Comparison of ENCODE assay signal across 16 cellular contexts in the genomic region with DNA sequence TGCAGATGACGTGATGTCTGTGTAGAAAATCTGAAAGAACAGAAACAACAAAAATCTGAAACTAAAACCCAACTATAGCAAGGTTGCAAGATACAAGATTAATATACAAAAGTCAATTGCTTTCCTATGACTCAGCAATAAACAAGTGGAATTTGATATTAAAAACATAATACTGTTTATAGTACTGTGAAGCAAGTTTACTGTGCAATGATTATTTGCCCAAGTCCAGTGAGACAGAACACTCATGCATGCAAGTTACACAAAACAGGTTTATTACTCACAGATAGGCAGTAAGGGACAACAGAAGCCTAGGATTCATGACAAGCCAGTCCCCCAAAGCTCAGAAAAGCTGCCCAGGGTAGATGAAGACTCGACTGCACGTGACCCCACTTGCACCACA.
DNase-seq lines count a peak whose midpoint lies in the region; ATAC-seq, FAIRE-seq and TF ChIP-seq lines count a peak whose summit lies in the region.
"Had no signal": no experiment of that assay in that cellular context is flagged by ENCODE, and none has a peak within 500 bp of the region (broad histone marks: within the 10 kb centered on the region; RNA-seq: fewer than 3 reads in every experiment).

No MANE protein-coding gene starts in this region.

- no peaks in the 10 kb centered on the region for H3K27me3 Mint-ChIP-seq in type B pancreatic cell

- H3K79me2 ChIP-seq in HepG2 (ENCODE audit: insufficient read depth, low read length): no peaks in the 10 kb centered on the region

- no peak for ATAC-seq in HepG2
- ATAC-seq in HG03520 (IDR thresholded peaks at IDR 0.05; ENCODE audit: unreplicated experiment): no peak

- no peak for TF ChIP-seq POLR2A in HepG2 (IDR thresholded peaks at IDR 0.05; ENCODE audit: insufficient read depth in 1 of 2, low read depth in 2 of 2, low read length in 2 of 2)

- H3K4me1 ChIP-seq in HEK293 (ENCODE audit: control insufficient read depth, insufficient read depth, low read length): no peaks in the 10 kb centered on the region
- peaks cover 24% of the 10 kb centered on the region for H3K4me1 ChIP-seq in HepG2 (ENCODE audit: insufficient read depth, low read length)
- H3K4me1 ChIP-seq: HAP-1 had no signal

- TF ChIP-seq CTCF in HEK293 (tag by site-specific recombination; IDR thresholded peaks at IDR 0.05): no peak
- TF ChIP-seq CTCF in HepG2 (CRISPR knock-in tag; IDR thresholded peaks at IDR 0.05): no peak
- no peak for TF ChIP-seq CTCF in type B pancreatic cell (conservative IDR thresholded peaks at IDR 0.05)

- peaks cover 36% of the 10 kb centered on the region for H3K4me1 Mint-ChIP-seq in type B pancreatic cell (ENCODE audit: unreplicated experiment)

- peaks cover 4% of the 10 kb centered on the region for H3K9me3 Mint-ChIP-seq in type B pancreatic cell

- H3K27ac ChIP-seq in HEK293 (ENCODE audit: extremely low read depth, low read depth, low read length): no peak overlapping the region
- H3K27ac ChIP-seq in caudate nucleus (ENCODE audit: low read depth, low read length): peak overlapping the region; percentile 18
- no peak overlapping the region for H3K27ac ChIP-seq in HepG2 (ENCODE audit: extremely low read length, insufficient read depth, low read length)
- H3K27ac ChIP-seq: BLaER1 treated with 17β-estradiol and CSF1 and Interleukin-3, amounts not matched to agents 10 nM and 100 nM had no signal

- intact Hi-C loops in HepG2 (cut with micrococcal nuclease; ENCODE audit: unreplicated experiment): no loop called here

- BruUV-seq in HepG2 (replicated peaks; lab: Mats Ljungman, UMichigan): no TSS peak

- no peak overlapping the region for H2AFZ ChIP-seq in HepG2 (ENCODE audit: low read length)

- DNase-seq in caudate nucleus (lab: John Stamatoyannopoulos, UW): no peak
- DNase-seq in HepG2 (ENCODE audit: low spot score): no peak
- DNase-seq in type B pancreatic cell (ENCODE audit: extremely low spot score, unreplicated experiment): no peak
- DNase-seq in DMS79 treated with DMSO at 0.1 percent for 48 hours (lab: John Stamatoyannopoulos, UW): no peak
- no peak for DNase-seq in A172 (ENCODE audit: low spot score)
- DNase-seq: KBM-7, NCI-H1092 treated with DMSO at 0.1 percent for 48 hours, NCI-H1694, NCI-H446 treated with DMSO at 0.1 percent for 48 hours, NCI-H774, SHP77 had no signal

- no peaks in the 10 kb centered on the region for H3K27me3 ChIP-seq in HepG2 (ENCODE audit: control insufficient read depth in 1 of 2, insufficient read depth in 2 of 2, low read length in 2 of 2)
- H3K27me3 ChIP-seq: BLaER1 treated with 17β-estradiol and CSF1 and Interleukin-3, amounts not matched to agents 10 nM and 100 nM had no signal

- no peak overlapping the region for H3K4me2 ChIP-seq in HepG2 (ENCODE audit: low read depth, low read length)

- H3K9ac ChIP-seq in HepG2 (ENCODE audit: insufficient read depth, low read depth, low read length): no peak overlapping the region
- H3K9ac ChIP-seq: BLaER1 treated with 17β-estradiol and CSF1 and Interleukin-3, amounts not matched to agents 10 nM and 100 nM had no signal

- TF ChIP-seq EP300 in HepG2 (IDR thresholded peaks at IDR 0.05; ENCODE audit: low read depth in 2 of 2, low read length in 2 of 2) (no peak), HepG2 (CRISPR knock-in tag; IDR thresholded peaks at IDR 0.05; ENCODE audit: borderline replicate concordance) (no peak)

- TF ChIP-seq RAD21 in HepG2 (CRISPR knock-in tag; IDR thresholded peaks at IDR 0.05): no peak

- no peak overlapping the region for H3K4me3 Mint-ChIP-seq in type B pancreatic cell

- peak overlapping the region; percentile 98 for H3K27ac Mint-ChIP-seq in type B pancreatic cell

- no peak overlapping the region for H3K4me3 ChIP-seq in HEK293 (ENCODE audit: low read depth, low read length)
- no peak overlapping the region for H3K4me3 ChIP-seq in HepG2 (replicated peaks in 1 of 3; ENCODE audit: insufficient read depth in 1 of 3, low read depth in 2 of 3, low read length in 3 of 3)
- H3K4me3 ChIP-seq: BLaER1 treated with 17β-estradiol and CSF1 and Interleukin-3, amounts not matched to agents 10 nM and 100 nM; HAP-1 had no signal

- no peaks in the 10 kb centered on the region for H4K20me1 ChIP-seq in HepG2 (ENCODE audit: insufficient read depth, low read length)
- H4K20me1 ChIP-seq: BLaER1 treated with 17β-estradiol and CSF1 and Interleukin-3, amounts not matched to agents 10 nM and 100 nM had no signal

- H3K9me3 ChIP-seq in HEK293 (ENCODE audit: control insufficient read depth, insufficient read depth, low read depth, low read length) (no peaks in the 10 kb centered on the region), HepG2 (ENCODE audit: low read length) (no peaks in the 10 kb centered on the region)
- H3K9me3 ChIP-seq: BLaER1 treated with 17β-estradiol and CSF1 and Interleukin-3, amounts not matched to agents 10 nM and 100 nM; HAP-1 had no signal

- no peaks in the 10 kb centered on the region for H3K36me3 Mint-ChIP-seq in type B pancreatic cell

- H3K36me3 ChIP-seq in HEK293 (ENCODE audit: control insufficient read depth in 2 of 2, insufficient read depth in 1 of 2, low read length in 2 of 2) (no peaks in the 10 kb centered on the region), HepG2 (replicated peaks in 1 of 2; ENCODE audit: control insufficient read depth in 1 of 2, insufficient read depth in 2 of 2, low read length in 2 of 2) (no peaks in the 10 kb centered on the region)
- H3K36me3 ChIP-seq: BLaER1 treated with 17β-estradiol and CSF1 and Interleukin-3, amounts not matched to agents 10 nM and 100 nM; HAP-1 had no signal

- CTCF ChIA-PET in HEK293 (lab: Yijun Ruan, JAX) (interaction anchor here (0.5 to 1.0 kb wide), 3 partner anchors 9 to 473 kb away, joined by 3 read pairs; no protein-coding TSS in a partner anchor), HepG2 (lab: Yijun Ruan, JAX; ENCODE audit: low intra/inter-chr PET ratio, low total read pairs) (no interaction called here)

- FAIRE-seq in HepG2 (lab: Jason Lieb, UNC): no peak
- FAIRE-seq: RCC 7860 had no signal

- in situ Hi-C loops in HepG2 (cut with HindIII; ENCODE audit: extremely low pct_ligation_motif_present, low pct_unique_long_range_greater_than_20kb): no loop called here

- POLR2A ChIA-PET in HEK293 (lab: Yijun Ruan, JAX) (no interaction called here), HepG2 (lab: Yijun Ruan, JAX) (no interaction called here)

- 67% methylated on average over 3 of the region's 3 CpGs for WGBS in HepG2 (ENCODE audit: low lambda C conversion rate)

TF ChIP-seq in HEK293, 187 proteins besides CTCF, POLR2A, EP300 and RAD21:
- TF ChIP-seq, protein P1, sequence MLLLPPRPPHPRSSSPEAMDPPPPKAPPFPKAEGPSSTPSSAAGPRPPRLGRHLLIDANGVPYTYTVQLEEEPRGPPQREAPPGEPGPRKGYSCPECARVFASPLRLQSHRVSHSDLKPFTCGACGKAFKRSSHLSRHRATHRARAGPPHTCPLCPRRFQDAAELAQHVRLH (tag by site-specific recombination; IDR thresholded peaks at IDR 0.05): no peak
- TF ChIP-seq ZSCAN18 (tag by site-specific recombination; IDR thresholded peaks at IDR 0.05) (no peak), SETDB1 (IDR thresholded peaks at IDR 0.05; ENCODE audit: insufficient read length, low read length) (peak; percentile 14), ZNF266 (tag by site-specific recombination; IDR thresholded peaks at IDR 0.05; ENCODE audit: low read depth) (peak; percentile 87)

TF ChIP-seq in HepG2, 621 proteins besides CTCF, POLR2A, EP300 and RAD21:
- peak; percentile 73 for TF ChIP-seq MAFF (IDR thresholded peaks at IDR 0.05; ENCODE audit: low read depth, low read length)
- peak; percentile 64 to 79 for TF ChIP-seq MAFK (conservative IDR thresholded peaks at IDR 0.05 in 1 of 2, IDR thresholded peaks at IDR 0.05 in 1 of 2; ENCODE audit: low read length in 2 of 2)
- TF ChIP-seq ZNF12 (CRISPR knock-in tag; IDR thresholded peaks at IDR 0.05): no peak
- peak; percentile 81 for TF ChIP-seq NFE2L2 (IDR thresholded peaks at IDR 0.05; ENCODE audit: low read length)
- no peak for TF ChIP-seq IRF9 (CRISPR knock-in tag; IDR thresholded peaks at IDR 0.05; ENCODE audit: borderline replicate concordance)
- no peak for TF ChIP-seq KDM1A (CRISPR knock-in tag; IDR thresholded peaks at IDR 0.05)
- TF ChIP-seq ARID2 (CRISPR knock-in tag; IDR thresholded peaks at IDR 0.05; ENCODE audit: borderline replicate concordance): no peak

Comparison
In these comparisons a context has a peak if more than half of its experiments do, and no peak if none do; other contexts are left out.
1. Of the 63 proteins assayed by ChIP-seq in both HepG2 and HEK293: peak only in HepG2: none; only in HEK293: SETDB1; in both: none; in neither: 62.